Comparison of ENCODE assay signal across 24 cellular contexts in the genomic region with DNA sequence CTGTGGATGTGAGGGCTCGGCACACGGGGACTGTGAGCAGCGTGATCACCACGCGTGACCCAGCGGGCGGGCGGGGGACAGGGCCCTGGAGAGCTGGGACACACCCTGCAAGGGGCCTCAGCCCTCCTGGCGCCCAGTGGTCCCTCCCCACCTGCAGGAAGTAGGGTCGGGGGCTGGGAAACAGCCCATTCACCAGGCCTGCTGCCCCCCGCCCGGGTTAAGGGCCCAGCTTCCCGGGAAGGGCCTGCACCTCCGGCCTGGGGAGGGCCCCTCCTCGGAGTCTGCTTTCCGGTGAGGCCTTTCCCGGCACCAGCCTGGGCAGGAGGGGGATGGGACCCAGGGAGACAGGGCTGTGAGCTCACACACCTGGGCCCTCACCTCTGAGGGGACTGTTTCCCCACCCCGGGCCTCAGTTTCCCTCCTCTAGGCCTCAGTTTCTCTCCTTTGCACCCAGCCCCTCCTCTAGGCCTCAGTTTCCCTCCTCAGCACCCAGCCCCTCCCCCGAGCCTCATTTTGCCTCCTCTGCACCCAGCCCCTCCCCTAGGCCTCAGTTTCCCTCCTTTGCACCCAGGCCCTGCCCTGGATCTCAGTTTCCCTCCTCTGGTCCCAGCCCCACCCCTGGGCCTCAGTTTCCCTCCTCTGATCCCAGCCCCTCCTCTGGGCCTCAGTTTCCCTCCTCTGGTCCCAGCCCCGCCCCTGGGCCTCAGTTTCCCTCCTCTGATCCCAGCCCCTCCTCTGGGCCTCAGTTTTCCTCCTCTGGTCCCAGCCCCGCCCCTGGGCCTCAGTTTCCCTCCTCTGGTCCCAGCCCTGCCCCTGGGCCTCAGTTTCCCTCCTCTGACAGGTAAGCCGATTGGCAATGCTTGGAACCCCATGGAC. TPM values are rescaled to one million over a fixed set of nuclear protein-coding genes. Genes with fewer than 3 reads are reported as not detected.
DNase-seq lines count a peak whose midpoint lies in the region; ATAC-seq and TF ChIP-seq lines count a peak whose summit lies in the region.
"Had no signal": no experiment of that assay in that cellular context is flagged by ENCODE, and none has a peak within 500 bp of the region (broad histone marks: within the 10 kb centered on the region; RNA-seq: fewer than 3 reads in every experiment).

No MANE protein-coding gene starts in this region.

- peaks cover 13% of the 10 kb centered on the region for H3K9me3 Mint-ChIP-seq in nephron progenitor cell
- H3K9me3 Mint-ChIP-seq: activated B cell treated with CpG ODN at 0.5 μM for 24 hours; CD4-positive, alpha-beta memory T cell had no signal

- ATAC-seq in Panc1 (0 out of 2 replicates have a peak, but pooled peaks have one; percentile 14), sciatic nerve (no peak)
- ATAC-seq: gastrocnemius medialis had no signal

- TF ChIP-seq CTCF in Panc1 (IDR thresholded peaks at IDR 0.05) (no peak), nephron progenitor cell (IDR thresholded peaks at IDR 0.05) (no peak)

- H3K27me3 ChIP-seq in Panc1 (ENCODE audit: control insufficient read depth, insufficient read depth, low read length): no peaks in the 10 kb centered on the region

- H3K4me1 ChIP-seq in Panc1 (ENCODE audit: control insufficient read depth, insufficient read depth, low read length): peaks cover 10% of the 10 kb centered on the region

- CTCF ChIA-PET in Panc1 (lab: Charles Lee): interaction anchor here (0.6 to 1.2 kb wide), 2 partner anchors 12 to 52 kb away, joined by 3 to 6 read pairs; no protein-coding TSS in a partner anchor

- H3K4me3 ChIP-seq in Panc1 (ENCODE audit: low read depth in 2 of 2, low read length in 2 of 2): no peak overlapping the region
- H3K4me3 ChIP-seq: adrenal gland, esophagus squamous epithelium, gastrocnemius medialis had no signal

- H3K4me1 Mint-ChIP-seq in nephron progenitor cell: peaks cover 25% of the 10 kb centered on the region

- BruUV-seq in Panc1 (replicated peaks; lab: Mats Ljungman, UMichigan): no TSS peak

- no peaks in the 10 kb centered on the region for H3K36me3 ChIP-seq in Panc1 (ENCODE audit: control insufficient read depth, insufficient read depth, low read length)
- H3K36me3 ChIP-seq: adrenal gland, brain microvascular endothelial cell, esophagus squamous epithelium, gastrocnemius medialis had no signal

- in situ Hi-C loops in Panc1 (cut with HindIII; ENCODE audit: low pct_unique_long_range_greater_than_20kb, low sequenced_read_pairs): no loop called here

- POLR2A ChIA-PET in Panc1 (lab: Charles Lee): no interaction called here

- no peaks in the 10 kb centered on the region for H3K9me3 ChIP-seq in Panc1 (ENCODE audit: control insufficient read depth, insufficient read depth, low read depth, low read length)
- H3K9me3 ChIP-seq: adrenal gland, esophagus squamous epithelium, gastrocnemius medialis had no signal

- DNase-seq in Panc1 (ENCODE audit: low read depth, low spot score): no peak
- DNase-seq in erythroblast (lab: John Stamatoyannopoulos, UW): peak; percentile 46 to 49
- peak; percentile 52 for DNase-seq in sciatic nerve (ENCODE audit: low spot score)
- DNase-seq in nephron progenitor cell: no peak
- DNase-seq in A172 (ENCODE audit: low spot score): no peak
- no peak for DNase-seq in D341Med (ENCODE audit: low spot score)
- DNase-seq: activated B cell treated with CpG ODN at 0.5 μM for 24 hours; activated CD4-positive, alpha-beta T cell treated with anti-CD3 and anti-CD28 coated beads, Interleukin-2, amount 50 U/mL, for 4 hours; activated gamma-delta T cell treated with Interleukin-2 at 50 U/mL for 16 hours; DMS79; effector memory CD4-positive, alpha-beta T cell; esophagus squamous epithelium; gastrocnemius medialis; kidney; mammary epithelial cell; NCI-H1092; NCI-H187 treated with DMSO at 0.1 percent for 48 hours; stimulated activated CD4-positive, alpha-beta T cell treated with anti-CD3 and anti-CD28 coated beads, Interleukin-12 subunit alpha, Interleukin-12 subunit beta, amount 100 ng/mL, for 4 hours; trophoblast cell had no signal

- intact Hi-C loops in Panc1 (cut with micrococcal nuclease; ENCODE audit: unreplicated experiment): no loop called here
- intact Hi-C loops in sciatic nerve (cut with DNase I): no loop called here

- peaks cover 6% of the 10 kb centered on the region for H3K36me3 Mint-ChIP-seq in nephron progenitor cell (ENCODE audit: low read depth)
- H3K36me3 Mint-ChIP-seq: CD4-positive, alpha-beta memory T cell had no signal

- H3K27me3 Mint-ChIP-seq in nephron progenitor cell (ENCODE audit: low read depth, poor library complexity): peaks cover 48% of the 10 kb centered on the region

- peak overlapping the region; percentile 69 for H3K27ac ChIP-seq in Panc1 (ENCODE audit: low read length)
- H3K27ac ChIP-seq: adrenal gland, brain microvascular endothelial cell, esophagus squamous epithelium, gastrocnemius medialis, HL-60 had no signal

- no peak overlapping the region for H3K4me3 Mint-ChIP-seq in nephron progenitor cell
- H3K4me3 Mint-ChIP-seq: activated B cell treated with CpG ODN at 0.5 μM for 24 hours had no signal

- H3K27ac Mint-ChIP-seq in nephron progenitor cell: no peak overlapping the region
- H3K27ac Mint-ChIP-seq: activated B cell treated with CpG ODN at 0.5 μM for 24 hours had no signal

- TF ChIP-seq POLR2A in erythroblast (IDR thresholded peaks at IDR 0.05; ENCODE audit: low read length): no peak

RNA-seq across cellular contexts. Expression of gene MADCAM1, which starts 1.9 kb away (rescaled TPM):
- total RNA-seq in Panc1 (2021; ENCODE audit: unreplicated experiment) (0.54 TPM), sciatic nerve (1.1 TPM)
- polyA plus RNA-seq in Panc1 (2012; ENCODE audit: insufficient read length): 3.6 TPM
- total RNA-seq in A172 (2014; rRNA removed; shearing (Covaris generic)): 0.48 and 0.71 TPM in 2 replicates

RNA-seq across cellular contexts. Expression of gene TPGS1, which starts 12.9 kb away (rescaled TPM):
- total RNA-seq in Panc1 (2021; ENCODE audit: unreplicated experiment): 17.6 TPM
- polyA plus RNA-seq in Panc1 (2012; ENCODE audit: insufficient read length): 19.7 TPM
- total RNA-seq in sciatic nerve: 18.5 TPM
- 44.3 and 104 TPM in 2 replicates for total RNA-seq in A172 (2014; rRNA removed; shearing (Covaris generic))

RNA-seq across cellular contexts. Expression of gene SHC2, which starts 33.6 kb away (rescaled TPM):
- total RNA-seq in Panc1 (2021; ENCODE audit: unreplicated experiment) (6.7 TPM), sciatic nerve (31.6 TPM)
- 26.8 TPM for polyA plus RNA-seq in Panc1 (2012; ENCODE audit: insufficient read length)
- 12.5 and 19.6 TPM in 2 replicates for total RNA-seq in A172 (2014; rRNA removed; shearing (Covaris generic))
- total RNA-seq: activated B cell treated with CpG ODN at 0.5 μM for 24 hours had no signal
- polyA plus RNA-seq: CD4-positive, alpha-beta memory T cell had no signal

RNA-seq across cellular contexts. Expression of gene CDC34, which starts 37.2 kb away (rescaled TPM):
- total RNA-seq in Panc1 (2021; ENCODE audit: unreplicated experiment) (80.5 TPM), sciatic nerve (40.2 TPM)
- polyA plus RNA-seq in Panc1 (2012; ENCODE audit: insufficient read length): 116 TPM
- 96.1 and 105 TPM in 2 replicates for total RNA-seq in A172 (2014; rRNA removed; shearing (Covaris generic))

RNA-seq across cellular contexts. Expression of gene GZMM, which starts 49.4 kb away (rescaled TPM):
- total RNA-seq in Panc1 (2021; ENCODE audit: unreplicated experiment) (0.69 TPM), sciatic nerve (1.4 TPM)
- polyA plus RNA-seq in Panc1 (2012; ENCODE audit: insufficient read length): 1.4 TPM
- not detected in 2 replicates for total RNA-seq in A172 (2014; rRNA removed; shearing (Covaris generic))
- total RNA-seq: activated B cell treated with CpG ODN at 0.5 μM for 24 hours, mammary epithelial cell, occipital lobe had no signal
- polyA plus RNA-seq: mammary epithelial cell had no signal

Comparison
In these comparisons a context has a peak if more than half of its experiments do, and no peak if none do; other contexts are left out.
1. DNase-seq: peak in erythroblast (2 of 2) and sciatic nerve (single experiment); none in Panc1 (single experiment), nephron progenitor cell (single experiment), A172 (single experiment) and D341Med (single experiment).